Comparison of ENCODE assay signal across 2 cellular contexts in genomic region chr20:50191065-50191565, GRCh38.
TF ChIP-seq lines count a peak whose summit lies in the region.

No MANE protein-coding gene starts in this region.

TF ChIP-seq in IMR-90, 13 proteins besides CTCF, POLR2A, EP300 and RAD21:
- peak; percentile 6; the same call in 1 of the 2 replicates for TF ChIP-seq MXI1 (IDR thresholded peaks at IDR 0.05; ENCODE audit: borderline replicate concordance, low read depth, low read length)
- TF ChIP-seq CHD1 (IDR thresholded peaks at IDR 0.05; ENCODE audit: low read depth, low read length) = peak; percentile 0; the same call in 1 of the 2 replicates
- no peak for TF ChIP-seq SMC3 (IDR thresholded peaks at IDR 0.05; ENCODE audit: low read depth, low read length)
- TF ChIP-seq NFE2L2 (IDR thresholded peaks at IDR 0.05; ENCODE audit: low read depth, low read length) = no peak

TF ChIP-seq in K562, 482 proteins besides CTCF, POLR2A, EP300 and RAD21 (continues in another document):
- TF ChIP-seq TAF9B (IDR thresholded peaks at IDR 0.05; ENCODE audit: partially characterized antibody) (no peak), ZEB2 (IDR thresholded peaks at IDR 0.05) (no peak), ZNF668 (CRISPR knock-in tag; IDR thresholded peaks at IDR 0.05) (no peak), GABPB2 (CRISPR knock-in tag; conservative IDR thresholded peaks at IDR 0.05) (no peak), STAG1 (CRISPR knock-in tag; IDR thresholded peaks at IDR 0.05; ENCODE audit: borderline replicate concordance) (no peak), ZNF707 (CRISPR knock-in tag; conservative IDR thresholded peaks at IDR 0.05) (no peak), ZNF184 (CRISPR knock-in tag; IDR thresholded peaks at IDR 0.05) (no peak), NR2F6 (CRISPR knock-in tag; IDR thresholded peaks at IDR 0.05) (no peak), POLR2G (IDR thresholded peaks at IDR 0.05; ENCODE audit: low read depth, low read length) (peak; percentile 84), MAFK (IDR thresholded peaks at IDR 0.05; ENCODE audit: low read length) (no peak), RFX5 (IDR thresholded peaks at IDR 0.05; ENCODE audit: low read depth, low read length) (no peak), ZNF512 (tag; IDR thresholded peaks at IDR 0.05) (no peak), TRIM25 (IDR thresholded peaks at IDR 0.05; ENCODE audit: borderline replicate concordance) (no peak), ZNF589 (CRISPR knock-in tag; IDR thresholded peaks at IDR 0.05; ENCODE audit: low read depth) (peak; percentile 67; the same call in 1 of the 2 replicates), ZNF263 (CRISPR knock-in tag; IDR thresholded peaks at IDR 0.05; ENCODE audit: borderline replicate concordance) (no peak), KLF13 (tag; IDR thresholded peaks at IDR 0.05; ENCODE audit: borderline replicate concordance, low read depth) (no peak), SFPQ (IDR thresholded peaks at IDR 0.05; ENCODE audit: low read depth, low read length) (no peak), HDAC2 (IDR thresholded peaks at IDR 0.05) (no peak), ZSCAN32 (CRISPR knock-in tag; IDR thresholded peaks at IDR 0.05) (no peak), YY1 (IDR thresholded peaks at IDR 0.05; ENCODE audit: borderline replicate concordance in 1 of 3, control insufficient read depth in 1 of 3, extremely low read depth in 1 of 3, insufficient read depth in 3 of 3, insufficient read length in 1 of 3, insufficient replicate concordance in 2 of 3, low read depth in 1 of 3, low read length in 2 of 3) (peak in 1 of 3 experiments; percentile 9)
- TF ChIP-seq, protein P1, sequence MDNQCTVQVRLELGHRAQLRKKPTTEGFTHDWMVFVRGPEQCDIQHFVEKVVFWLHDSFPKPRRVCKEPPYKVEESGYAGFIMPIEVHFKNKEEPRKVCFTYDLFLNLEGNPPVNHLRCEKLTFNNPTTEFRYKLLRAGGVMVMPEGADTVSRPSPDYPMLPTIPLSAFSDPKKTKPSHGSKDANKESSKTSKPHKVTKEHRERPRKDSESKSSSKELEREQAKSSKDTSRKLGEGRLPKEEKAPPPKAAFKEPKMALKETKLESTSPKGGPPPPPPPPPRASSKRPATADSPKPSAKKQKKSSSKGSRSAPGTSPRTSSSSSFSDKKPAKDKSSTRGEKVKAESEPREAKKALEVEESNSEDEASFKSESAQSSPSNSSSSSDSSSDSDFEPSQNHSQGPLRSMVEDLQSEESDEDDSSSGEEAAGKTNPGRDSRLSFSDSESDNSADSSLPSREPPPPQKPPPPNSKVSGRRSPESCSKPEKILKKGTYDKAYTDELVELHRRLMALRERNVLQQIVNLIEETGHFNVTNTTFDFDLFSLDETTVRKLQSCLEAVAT (IDR thresholded peaks at IDR 0.05) = peak in 1 of 2 experiments; percentile 7; a peak in 1 of 4 replicates
- TF ChIP-seq, protein P2, sequence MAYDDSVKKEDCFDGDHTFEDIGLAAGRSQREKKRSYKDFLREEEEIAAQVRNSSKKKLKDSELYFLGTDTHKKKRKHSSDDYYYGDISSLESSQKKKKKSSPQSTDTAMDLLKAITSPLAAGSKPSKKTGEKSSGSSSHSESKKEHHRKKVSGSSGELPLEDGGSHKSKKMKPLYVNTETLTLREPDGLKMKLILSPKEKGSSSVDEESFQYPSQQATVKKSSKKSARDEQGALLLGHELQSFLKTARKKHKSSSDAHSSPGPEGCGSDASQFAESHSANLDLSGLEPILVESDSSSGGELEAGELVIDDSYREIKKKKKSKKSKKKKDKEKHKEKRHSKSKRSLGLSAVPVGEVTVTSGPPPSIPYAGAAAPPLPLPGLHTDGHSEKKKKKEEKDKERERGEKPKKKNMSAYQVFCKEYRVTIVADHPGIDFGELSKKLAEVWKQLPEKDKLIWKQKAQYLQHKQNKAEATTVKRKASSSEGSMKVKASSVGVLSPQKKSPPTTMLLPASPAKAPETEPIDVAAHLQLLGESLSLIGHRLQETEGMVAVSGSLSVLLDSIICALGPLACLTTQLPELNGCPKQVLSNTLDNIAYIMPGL (CRISPR knock-in tag; IDR thresholded peaks at IDR 0.05) = no peak; the same call in 1 of the 2 replicates
- TF ChIP-seq, protein P3, sequence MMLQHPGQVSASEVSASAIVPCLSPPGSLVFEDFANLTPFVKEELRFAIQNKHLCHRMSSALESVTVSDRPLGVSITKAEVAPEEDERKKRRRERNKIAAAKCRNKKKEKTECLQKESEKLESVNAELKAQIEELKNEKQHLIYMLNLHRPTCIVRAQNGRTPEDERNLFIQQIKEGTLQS (IDR thresholded peaks at IDR 0.05) = no peak
- TF ChIP-seq, protein P3 (CRISPR knock-in tag; conservative IDR thresholded peaks at IDR 0.05) = no peak
- TF ChIP-seq, protein P4, sequence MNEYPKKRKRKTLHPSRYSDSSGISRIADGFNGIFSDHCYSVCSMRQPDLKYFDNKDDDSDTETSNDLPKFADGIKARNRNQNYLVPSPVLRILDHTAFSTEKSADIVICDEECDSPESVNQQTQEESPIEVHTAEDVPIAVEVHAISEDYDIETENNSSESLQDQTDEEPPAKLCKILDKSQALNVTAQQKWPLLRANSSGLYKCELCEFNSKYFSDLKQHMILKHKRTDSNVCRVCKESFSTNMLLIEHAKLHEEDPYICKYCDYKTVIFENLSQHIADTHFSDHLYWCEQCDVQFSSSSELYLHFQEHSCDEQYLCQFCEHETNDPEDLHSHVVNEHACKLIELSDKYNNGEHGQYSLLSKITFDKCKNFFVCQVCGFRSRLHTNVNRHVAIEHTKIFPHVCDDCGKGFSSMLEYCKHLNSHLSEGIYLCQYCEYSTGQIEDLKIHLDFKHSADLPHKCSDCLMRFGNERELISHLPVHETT (CRISPR knock-in tag; conservative IDR thresholded peaks at IDR 0.05 in 1 of 2, IDR thresholded peaks at IDR 0.05 in 1 of 2) = no peak
- TF ChIP-seq, protein P5, sequence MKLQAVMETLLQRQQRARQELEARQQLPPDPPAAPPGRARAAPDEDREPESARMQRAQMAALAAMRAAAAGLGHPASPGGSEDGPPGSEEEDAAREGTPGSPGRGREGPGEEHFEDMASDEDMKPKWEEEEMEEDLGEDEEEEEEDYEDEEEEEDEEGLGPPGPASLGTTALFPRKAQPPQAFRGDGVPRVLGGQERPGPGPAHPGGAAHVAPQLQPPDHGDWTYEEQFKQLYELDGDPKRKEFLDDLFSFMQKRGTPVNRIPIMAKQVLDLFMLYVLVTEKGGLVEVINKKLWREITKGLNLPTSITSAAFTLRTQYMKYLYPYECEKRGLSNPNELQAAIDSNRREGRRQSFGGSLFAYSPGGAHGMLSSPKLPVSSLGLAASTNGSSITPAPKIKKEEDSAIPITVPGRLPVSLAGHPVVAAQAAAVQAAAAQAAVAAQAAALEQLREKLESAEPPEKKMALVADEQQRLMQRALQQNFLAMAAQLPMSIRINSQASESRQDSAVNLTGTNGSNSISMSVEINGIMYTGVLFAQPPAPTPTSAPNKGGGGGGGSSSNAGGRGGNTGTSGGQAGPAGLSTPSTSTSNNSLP (IDR thresholded peaks at IDR 0.05; ENCODE audit: borderline replicate concordance, low read depth, low read length) = no peak
- TF ChIP-seq, protein P6, sequence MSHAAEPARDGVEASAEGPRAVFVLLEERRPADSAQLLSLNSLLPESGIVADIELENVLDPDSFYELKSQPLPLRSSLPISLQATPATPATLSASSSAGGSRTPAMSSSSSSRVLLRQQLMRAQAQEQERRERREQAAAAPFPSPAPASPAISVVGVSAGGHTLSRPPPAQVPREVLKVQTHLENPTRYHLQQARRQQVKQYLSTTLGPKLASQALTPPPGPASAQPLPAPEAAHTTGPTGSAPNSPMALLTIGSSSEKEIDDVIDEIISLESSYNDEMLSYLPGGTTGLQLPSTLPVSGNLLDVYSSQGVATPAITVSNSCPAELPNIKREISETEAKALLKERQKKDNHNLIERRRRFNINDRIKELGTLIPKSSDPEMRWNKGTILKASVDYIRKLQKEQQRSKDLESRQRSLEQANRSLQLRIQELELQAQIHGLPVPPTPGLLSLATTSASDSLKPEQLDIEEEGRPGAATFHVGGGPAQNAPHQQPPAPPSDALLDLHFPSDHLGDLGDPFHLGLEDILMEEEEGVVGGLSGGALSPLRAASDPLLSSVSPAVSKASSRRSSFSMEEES (CRISPR knock-in tag; IDR thresholded peaks at IDR 0.05) = no peak
- TF ChIP-seq, protein P7, sequence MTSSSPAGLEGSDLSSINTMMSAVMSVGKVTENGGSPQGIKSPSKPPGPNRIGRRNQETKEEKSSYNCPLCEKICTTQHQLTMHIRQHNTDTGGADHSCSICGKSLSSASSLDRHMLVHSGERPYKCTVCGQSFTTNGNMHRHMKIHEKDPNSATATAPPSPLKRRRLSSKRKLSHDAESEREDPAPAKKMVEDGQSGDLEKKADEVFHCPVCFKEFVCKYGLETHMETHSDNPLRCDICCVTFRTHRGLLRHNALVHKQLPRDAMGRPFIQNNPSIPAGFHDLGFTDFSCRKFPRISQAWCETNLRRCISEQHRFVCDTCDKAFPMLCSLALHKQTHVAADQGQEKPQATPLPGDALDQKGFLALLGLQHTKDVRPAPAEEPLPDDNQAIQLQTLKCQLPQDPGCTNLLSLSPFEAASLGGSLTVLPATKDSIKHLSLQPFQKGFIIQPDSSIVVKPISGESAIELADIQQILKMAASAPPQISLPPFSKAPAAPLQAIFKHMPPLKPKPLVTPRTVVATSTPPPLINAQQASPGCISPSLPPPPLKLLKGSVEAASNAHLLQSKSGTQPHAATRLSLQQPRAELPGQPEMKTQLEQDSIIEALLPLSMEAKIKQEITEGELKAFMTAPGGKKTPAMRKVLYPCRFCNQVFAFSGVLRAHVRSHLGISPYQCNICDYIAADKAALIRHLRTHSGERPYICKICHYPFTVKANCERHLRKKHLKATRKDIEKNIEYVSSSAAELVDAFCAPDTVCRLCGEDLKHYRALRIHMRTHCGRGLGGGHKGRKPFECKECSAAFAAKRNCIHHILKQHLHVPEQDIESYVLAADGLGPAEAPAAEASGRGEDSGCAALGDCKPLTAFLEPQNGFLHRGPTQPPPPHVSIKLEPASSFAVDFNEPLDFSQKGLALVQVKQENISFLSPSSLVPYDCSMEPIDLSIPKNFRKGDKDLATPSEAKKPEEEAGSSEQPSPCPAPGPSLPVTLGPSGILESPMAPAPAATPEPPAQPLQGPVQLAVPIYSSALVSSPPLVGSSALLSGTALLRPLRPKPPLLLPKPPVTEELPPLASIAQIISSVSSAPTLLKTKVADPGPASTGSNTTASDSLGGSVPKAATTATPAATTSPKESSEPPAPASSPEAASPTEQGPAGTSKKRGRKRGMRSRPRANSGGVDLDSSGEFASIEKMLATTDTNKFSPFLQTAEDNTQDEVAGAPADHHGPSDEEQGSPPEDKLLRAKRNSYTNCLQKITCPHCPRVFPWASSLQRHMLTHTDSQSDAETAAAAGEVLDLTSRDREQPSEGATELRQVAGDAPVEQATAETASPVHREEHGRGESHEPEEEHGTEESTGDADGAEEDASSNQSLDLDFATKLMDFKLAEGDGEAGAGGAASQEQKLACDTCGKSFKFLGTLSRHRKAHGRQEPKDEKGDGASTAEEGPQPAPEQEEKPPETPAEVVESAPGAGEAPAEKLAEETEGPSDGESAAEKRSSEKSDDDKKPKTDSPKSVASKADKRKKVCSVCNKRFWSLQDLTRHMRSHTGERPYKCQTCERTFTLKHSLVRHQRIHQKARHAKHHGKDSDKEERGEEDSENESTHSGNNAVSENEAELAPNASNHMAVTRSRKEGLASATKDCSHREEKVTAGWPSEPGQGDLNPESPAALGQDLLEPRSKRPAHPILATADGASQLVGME (CRISPR knock-in tag; IDR thresholded peaks at IDR 0.05) = no peak
